24 cellular contexts compared by ENCODE assay signal in the genomic region with DNA sequence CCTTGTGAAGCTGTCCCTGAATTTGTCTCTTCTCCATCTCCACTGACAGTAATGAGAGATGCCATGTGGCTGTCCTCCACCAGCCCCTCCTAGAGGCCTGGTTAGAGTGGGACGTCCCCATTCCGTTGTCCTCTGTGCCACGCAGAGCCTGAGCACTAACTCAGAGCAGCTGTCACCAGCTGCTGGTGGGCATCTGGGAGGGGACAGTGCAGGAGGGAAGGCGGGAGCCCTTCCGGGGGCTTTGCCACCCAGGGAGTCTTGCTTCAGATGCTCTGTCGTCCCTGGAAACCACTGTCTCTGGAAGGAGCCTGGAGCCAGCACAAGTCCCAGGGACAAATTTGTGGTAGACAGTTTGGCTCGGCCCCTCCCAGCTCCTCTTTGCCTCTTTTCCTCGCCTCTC.
"Had no signal": no experiment of that assay in that cellular context is flagged by ENCODE, and none has a peak within 500 bp of the region (broad histone marks: within the 10 kb centered on the region; RNA-seq: fewer than 3 reads in every experiment).

No MANE protein-coding gene starts in this region.

- ATAC-seq: activated T-cell treated with anti-CD3 and anti-CD28 coated beads, Interleukin-2, amount 50 U/mL, for 4 hours; activated T-helper 17 cell treated with anti-CD3 and anti-CD28 coated beads, Interleukin-2, amount 50 U/mL, for 72 hours; PC-3 had no signal

- H3K36me3 Mint-ChIP-seq: activated CD4-positive, alpha-beta memory T cell treated with anti-CD3 and anti-CD28 coated beads for 36 hours; activated naive CD8-positive, alpha-beta T cell; brain had no signal

- H3K4me3 Mint-ChIP-seq: activated B cell treated with CpG ODN at 0.5 μM for 24 hours; activated CD4-positive, alpha-beta memory T cell treated with anti-CD3 and anti-CD28 coated beads for 36 hours; activated CD4-positive, alpha-beta T cell treated with anti-CD3 and anti-CD28 coated beads, Interleukin-2, amount 10 ng/mL, durations not matched to agents 7 days and 5 days; activated naive CD4-positive, alpha-beta T cell treated with anti-CD3 and anti-CD28 coated beads for 36 hours; activated naive CD8-positive, alpha-beta T cell; activated T-cell treated with anti-CD3 and anti-CD28 coated beads, Interleukin-2, amount 50 U/mL, for 4 hours; activated T-helper 17 cell treated with anti-CD3 and anti-CD28 coated beads, Interleukin-2, amount 50 U/mL, for 72 hours; brain; central memory CD8-positive, alpha-beta T cell; T-helper 1 cell treated with Interleukin-12 subunit alpha and Interleukin-12 subunit beta and Interleukin-4 antibody, amounts not matched to agents 30 μg/mL and 1 μg/mL, for 36 hours had no signal

- H3K4me2 ChIP-seq: KMS-11 had no signal

- H3K27me3 Mint-ChIP-seq: activated B cell treated with CpG ODN at 0.5 μM for 24 hours; activated CD4-positive, alpha-beta memory T cell treated with anti-CD3 and anti-CD28 coated beads for 36 hours; activated CD4-positive, alpha-beta T cell treated with anti-CD3 and anti-CD28 coated beads, Interleukin-2, amount 10 ng/mL, durations not matched to agents 7 days and 5 days; central memory CD8-positive, alpha-beta T cell had no signal

- H3K9ac ChIP-seq: KMS-11 had no signal

- H3K9me3 Mint-ChIP-seq: activated B cell treated with CpG ODN at 0.5 μM for 24 hours; activated CD4-positive, alpha-beta memory T cell treated with anti-CD3 and anti-CD28 coated beads for 36 hours; activated CD4-positive, alpha-beta T cell treated with anti-CD3 and anti-CD28 coated beads, Interleukin-2, amount 10 ng/mL, durations not matched to agents 7 days and 5 days; activated naive CD4-positive, alpha-beta T cell treated with anti-CD3 and anti-CD28 coated beads for 36 hours; activated T-cell treated with anti-CD3 and anti-CD28 coated beads, Interleukin-2, amount 50 U/mL, for 4 hours; activated T-helper 17 cell treated with anti-CD3 and anti-CD28 coated beads, Interleukin-2, amount 50 U/mL, for 72 hours; central memory CD8-positive, alpha-beta T cell; T-helper 1 cell treated with Interleukin-12 subunit alpha and Interleukin-12 subunit beta and Interleukin-4 antibody, amounts not matched to agents 30 μg/mL and 1 μg/mL, for 36 hours had no signal

- DNase-seq: activated B cell treated with CpG ODN at 0.5 μM for 24 hours; activated CD4-positive, alpha-beta memory T cell treated with anti-CD3 and anti-CD28 coated beads for 36 hours; activated CD4-positive, alpha-beta T cell treated with anti-CD3 and anti-CD28 coated beads, Interleukin-2, amount 10 ng/mL, durations not matched to agents 7 days and 5 days; activated CD8-positive, alpha-beta memory T cell treated with anti-CD3 and anti-CD28 coated beads for 24 hours; activated gamma-delta T cell; activated naive CD4-positive, alpha-beta T cell treated with anti-CD3 and anti-CD28 coated beads for 36 hours; activated T-cell treated with anti-CD3 and anti-CD28 coated beads, Interleukin-2, amount 50 U/mL, for 4 hours; amygdala; NCI-H1092; NCI-H1417; NCI-H2029; NCI-H2107; NCI-H510A treated with DMSO at 0.1 percent for 48 hours; NCI-H69; NK-92 treated with Interleukin-12 subunit alpha and Interleukin-12 subunit beta, amount 100 ng/mL, for 24 hours; PC-3; SHP77; T-helper 9 cell had no signal

- H3K4me1 Mint-ChIP-seq: activated B cell treated with CpG ODN at 0.5 μM for 24 hours; activated CD4-positive, alpha-beta T cell treated with anti-CD3 and anti-CD28 coated beads, Interleukin-2, amount 10 ng/mL, durations not matched to agents 7 days and 5 days; central memory CD8-positive, alpha-beta T cell had no signal

- H3K27ac ChIP-seq: KMS-11 had no signal

- H3K27ac Mint-ChIP-seq: activated B cell treated with CpG ODN at 0.5 μM for 24 hours; activated CD4-positive, alpha-beta memory T cell treated with anti-CD3 and anti-CD28 coated beads for 36 hours; activated CD4-positive, alpha-beta T cell treated with anti-CD3 and anti-CD28 coated beads, Interleukin-2, amount 10 ng/mL, durations not matched to agents 7 days and 5 days; activated naive CD4-positive, alpha-beta T cell treated with anti-CD3 and anti-CD28 coated beads for 36 hours; activated naive CD8-positive, alpha-beta T cell; activated T-helper 17 cell treated with anti-CD3 and anti-CD28 coated beads, Interleukin-2, amount 50 U/mL, for 72 hours; brain; T-helper 1 cell treated with Interleukin-12 subunit alpha and Interleukin-12 subunit beta and Interleukin-4 antibody, amounts not matched to agents 30 μg/mL and 1 μg/mL, for 36 hours had no signal
